8 cellular contexts compared by ENCODE assay signal in genomic region chr3:169149349-169149890, GRCh38.
A peak's percentile ranks its signal among the peaks of the same experiment; 100 is the strongest.
DNase-seq lines count a peak whose midpoint lies in the region; FAIRE-seq and TF ChIP-seq lines count a peak whose summit lies in the region.

No MANE protein-coding gene starts in this region.

- H2BK5ac ChIP-seq in neuronal stem cell (ENCODE audit: low read length), result no peak overlapping the region

- no peak overlapping the region for H2BK15ac ChIP-seq in neuronal stem cell (ENCODE audit: low read length)

- H3K9me3 ChIP-seq in Karpas-422 (ENCODE audit: low read length) (no peaks in the 10 kb centered on the region), neuronal stem cell (replicated peaks in 1 of 2; ENCODE audit: control insufficient read depth in 2 of 2, insufficient read depth in 1 of 2, low read depth in 1 of 2, low read length in 2 of 2) (no peaks in the 10 kb centered on the region)

- H2BK12ac ChIP-seq in neuronal stem cell (ENCODE audit: low read length), result no peak overlapping the region

- H3K4me2 ChIP-seq in Karpas-422 (ENCODE audit: low read depth, low read length, poor library complexity, severe bottlenecking) (peak overlapping the region; percentile 51), neuronal stem cell (ENCODE audit: insufficient read depth, low read length, poor library complexity, severe bottlenecking) (peak overlapping the region; percentile 80)

- DNase-seq in Daoy (ENCODE audit: low read depth), result peak; percentile 90
- peak; percentile 53 for DNase-seq in GOT3 (lab: John Stamatoyannopoulos, UW)
- peak; percentile 92 for DNase-seq in Karpas-422
- DNase-seq in RCC 7860 (ENCODE audit: low spot score), result peak; percentile 71
- DNase-seq in activated effector memory CD4-positive, alpha-beta T cell treated with Interleukin-2 at 50 U/mL for 16 hours, result peak; percentile 31
- DNase-seq in foreskin fibroblast, result peak; percentile 79 to 93
- DNase-seq in neuronal stem cell (ENCODE audit: low spot score), result peak; percentile 81
- peak; percentile 54 for DNase-seq in stromal cell of bone marrow (ENCODE audit: low read depth)

- H3K4me3 ChIP-seq in Karpas-422 (ENCODE audit: low read length), result no peak overlapping the region
- peak overlapping the region; percentile 38 to 47 for H3K4me3 ChIP-seq in foreskin fibroblast (ENCODE audit: low read depth in 1 of 2, low read length in 2 of 2)
- peak overlapping the region; percentile 49 to 55 for H3K4me3 ChIP-seq in neuronal stem cell (ENCODE audit: low read length in 2 of 2)

- H3K9ac ChIP-seq in Karpas-422 (ENCODE audit: low read length) (no peak overlapping the region), neuronal stem cell (ENCODE audit: low read depth, low read length, poor library complexity) (no peak overlapping the region)

- H3K27ac ChIP-seq in Karpas-422 (ENCODE audit: low read length) (no peak overlapping the region), neuronal stem cell (replicated peaks; ENCODE audit: low read length) (no peak overlapping the region)

- H4K91ac ChIP-seq in neuronal stem cell (ENCODE audit: low read depth, low read length, poor library complexity), result no peak overlapping the region

- FAIRE-seq in RCC 7860 (lab: Jason Lieb, UNC), result peak; percentile 50

- H2AK5ac ChIP-seq in neuronal stem cell (ENCODE audit: low read depth, low read length), result no peak overlapping the region

- peak; percentile 82 for TF ChIP-seq CTCF in foreskin fibroblast (IDR thresholded peaks at IDR 0.05; ENCODE audit: low read depth, low read length)

- H3K4ac ChIP-seq in neuronal stem cell (ENCODE audit: low read length), result no peak overlapping the region

- H4K8ac ChIP-seq in neuronal stem cell (ENCODE audit: low read depth, low read length), result no peak overlapping the region

- no peaks in the 10 kb centered on the region for H3K9me2 ChIP-seq in Karpas-422 (replicated peaks; ENCODE audit: insufficient read depth, low read length)

- no peaks in the 10 kb centered on the region for H3K79me2 ChIP-seq in Karpas-422 (ENCODE audit: low read length)

- no peaks in the 10 kb centered on the region for H4K20me1 ChIP-seq in Karpas-422 (ENCODE audit: insufficient read depth, low read depth, low read length)

- H2BK120ac ChIP-seq in neuronal stem cell (ENCODE audit: low read depth, low read length), result no peak overlapping the region

- 0 out of 2 replicates have a peak, but pooled peaks cover 2% of the 10 kb centered on the region for H3K4me1 ChIP-seq in Karpas-422 (ENCODE audit: low read length)
- peaks cover 3 to 13% of the 10 kb centered on the region in 2 donors for H3K4me1 ChIP-seq in neuronal stem cell (ENCODE audit: control insufficient read depth in 2 of 2, insufficient read depth in 1 of 2, low read depth in 1 of 2, low read length in 2 of 2)

- H2AFZ ChIP-seq in Karpas-422 (ENCODE audit: low read length), result no peak overlapping the region
- H2AFZ ChIP-seq in neuronal stem cell (ENCODE audit: low read length), result peak overlapping the region; percentile 96

- peak overlapping the region; percentile 59 for H3K23ac ChIP-seq in neuronal stem cell (ENCODE audit: low read depth, low read length, poor library complexity)

- H3K27me3 ChIP-seq in Karpas-422 (ENCODE audit: low read length) (no peaks in the 10 kb centered on the region), neuronal stem cell (ENCODE audit: control insufficient read depth in 3 of 3, insufficient read depth in 3 of 3, low read depth in 1 of 3, low read length in 3 of 3) (peaks cover 0 to 13% (median 8%) of the 10 kb centered on the region in 3 experiments)

- H3K18ac ChIP-seq in neuronal stem cell (ENCODE audit: low read length), result no peak overlapping the region

- H3K14ac ChIP-seq in neuronal stem cell (ENCODE audit: low read length), result no peak overlapping the region

- no CpG with 5 or more reads among the region's 30 CpGs for WGBS in neuronal stem cell (ENCODE audit: extremely low coverage in 2 of 2, insufficient read length in 2 of 2, insufficient replicate concordance in 1 of 2), 2 donors

- H3K36me3 ChIP-seq in Karpas-422 (ENCODE audit: insufficient read depth, low read length) (no peaks in the 10 kb centered on the region), neuronal stem cell (replicated peaks in 1 of 2; ENCODE audit: control insufficient read depth in 2 of 2, insufficient read depth in 2 of 2, low read length in 2 of 2) (no peaks in the 10 kb centered on the region)

- no peaks in the 10 kb centered on the region for H3K79me1 ChIP-seq in neuronal stem cell (ENCODE audit: low read depth, low read length)

Comparison
In these comparisons a context has a peak if more than half of its experiments do, and no peak if none do; other contexts are left out.
1. DNase-seq: peak in every context shown above with its lines; median percentile 92 in Karpas-422; 90 in Daoy; 86 in foreskin fibroblast; 81 in neuronal stem cell; 71 in RCC 7860; 54 in stromal cell of bone marrow; 53 in GOT3; 31 in activated effector memory CD4-positive, alpha-beta T cell treated with Interleukin-2 at 50 U/mL for 16 hours.